In the genomic region with DNA sequence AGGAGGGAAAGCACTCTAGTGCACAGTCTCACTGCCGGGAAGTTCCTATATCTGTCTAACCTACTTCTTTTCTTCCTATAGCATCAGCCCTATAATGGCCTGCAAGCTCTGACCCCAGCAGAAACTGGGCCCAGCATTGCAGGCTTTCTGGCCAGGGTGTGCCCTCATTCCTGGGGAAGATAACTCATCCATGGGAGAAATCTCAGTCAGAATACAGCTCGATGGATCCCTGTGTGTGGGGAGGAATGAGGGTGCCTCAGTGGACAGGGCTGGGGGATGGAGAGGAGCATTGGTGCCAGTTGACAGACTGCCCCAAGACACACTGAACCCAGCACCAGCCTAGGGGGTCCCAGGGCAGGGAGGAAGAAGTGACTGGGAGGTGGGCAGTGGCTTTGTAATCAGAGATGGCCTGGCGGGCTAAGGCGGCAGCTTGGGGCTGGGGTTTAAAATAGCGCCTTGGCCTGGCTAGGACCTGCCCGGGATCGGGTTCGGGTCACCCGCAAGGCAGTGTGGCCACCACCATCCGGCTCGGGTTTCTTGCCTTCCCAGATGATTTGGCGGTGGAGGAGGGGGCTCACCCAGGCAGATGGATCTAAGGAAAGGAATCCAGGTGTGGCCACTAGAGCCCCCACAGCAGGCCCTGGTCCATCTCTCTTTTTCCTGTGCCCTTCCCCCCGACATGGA, we compare ENCODE assay signal across 14 cellular contexts. TPM values are rescaled to one million over a fixed set of nuclear protein-coding genes. Genes with fewer than 3 reads are reported as not detected.
DNase-seq lines count a peak whose midpoint lies in the region; ATAC-seq and TF ChIP-seq lines count a peak whose summit lies in the region.
"Had no signal": no experiment of that assay in that cellular context is flagged by ENCODE, and none has a peak within 500 bp of the region (broad histone marks: within the 10 kb centered on the region; RNA-seq: fewer than 3 reads in every experiment).

No MANE protein-coding gene starts in this region.

- H3K27ac Mint-ChIP-seq in activated naive CD8-positive, alpha-beta T cell treated with anti-CD3 and anti-CD28 coated beads for 36 hours, result no peak overlapping the region
- no peak overlapping the region for H3K27ac Mint-ChIP-seq in activated naive CD8-positive, alpha-beta T cell treated with anti-CD3 and anti-CD28 coated beads, Interleukin-2, amount 50 U/mL, for 24 hours
- H3K27ac Mint-ChIP-seq in nephron progenitor cell (peak overlapping the region; percentile 16), neural progenitor cell (no peak overlapping the region)
- no peak overlapping the region for H3K27ac Mint-ChIP-seq in activated CD4-positive, alpha-beta memory T cell treated with anti-CD3 and anti-CD28 coated beads for 36 hours

- no peaks in the 10 kb centered on the region for H3K79me2 ChIP-seq in neural progenitor cell (ENCODE audit: low read depth)

- H3K4me3 ChIP-seq in body of pancreas, result no peak overlapping the region
- no peak overlapping the region for H3K4me3 ChIP-seq in tibial artery
- no peak overlapping the region for H3K4me3 ChIP-seq in gastroesophageal sphincter
- no peak overlapping the region for H3K4me3 ChIP-seq in neural progenitor cell

- H3K36me3 ChIP-seq in body of pancreas (replicated peaks in 1 of 2; ENCODE audit: insufficient read depth in 1 of 2, low read depth in 2 of 2) (no peaks in the 10 kb centered on the region), tibial artery (no peaks in the 10 kb centered on the region), gastroesophageal sphincter (no peaks in the 10 kb centered on the region), neural progenitor cell (no peaks in the 10 kb centered on the region)

- H3K27me3 Mint-ChIP-seq in activated naive CD8-positive, alpha-beta T cell treated with anti-CD3 and anti-CD28 coated beads for 36 hours, result peaks cover 5% of the 10 kb centered on the region
- H3K27me3 Mint-ChIP-seq in activated naive CD8-positive, alpha-beta T cell treated with anti-CD3 and anti-CD28 coated beads, Interleukin-2, amount 50 U/mL, for 24 hours, result peaks cover 2% of the 10 kb centered on the region
- H3K27me3 Mint-ChIP-seq in nephron progenitor cell (ENCODE audit: low read depth, poor library complexity) (peaks cover 6% of the 10 kb centered on the region), neural progenitor cell (ENCODE audit: insufficient read depth, low read depth) (peaks cover 21% of the 10 kb centered on the region)
- no peaks in the 10 kb centered on the region for H3K27me3 Mint-ChIP-seq in activated CD4-positive, alpha-beta memory T cell treated with anti-CD3 and anti-CD28 coated beads for 36 hours

- H3K27ac ChIP-seq in body of pancreas, result peak overlapping the region in 3 of 4 donors; percentile 91 to 98 (median 97)
- no peak overlapping the region for H3K27ac ChIP-seq in tibial artery
- H3K27ac ChIP-seq in gastroesophageal sphincter, result no peak overlapping the region
- H3K27ac ChIP-seq in neural progenitor cell, result no peak overlapping the region
- H3K27ac ChIP-seq: foreskin keratinocyte had no signal

- peaks cover 30% of the 10 kb centered on the region for H3F3A ChIP-seq in neural progenitor cell (ENCODE audit: low read depth)

- H3K4me1 Mint-ChIP-seq in activated naive CD8-positive, alpha-beta T cell treated with anti-CD3 and anti-CD28 coated beads for 36 hours, result peaks cover 27% of the 10 kb centered on the region
- peaks cover 34% of the 10 kb centered on the region for H3K4me1 Mint-ChIP-seq in activated naive CD8-positive, alpha-beta T cell treated with anti-CD3 and anti-CD28 coated beads, Interleukin-2, amount 50 U/mL, for 24 hours
- peaks cover 96% of the 10 kb centered on the region for H3K4me1 Mint-ChIP-seq in nephron progenitor cell
- H3K4me1 Mint-ChIP-seq in activated CD4-positive, alpha-beta memory T cell treated with anti-CD3 and anti-CD28 coated beads for 36 hours (ENCODE audit: low read depth), result peaks cover 20% of the 10 kb centered on the region
- H3K4me1 Mint-ChIP-seq in neural progenitor cell, result peaks cover 73% of the 10 kb centered on the region

- TF ChIP-seq EP300 in gastroesophageal sphincter (IDR thresholded peaks at IDR 0.05), result no peak

- POLR2A ChIA-PET in activated CD4-positive, alpha-beta memory T cell treated with anti-CD3 and anti-CD28 coated beads for 36 hours (lab: Charles Lee), result no interaction called here

- ATAC-seq in activated naive CD8-positive, alpha-beta T cell treated with anti-CD3 and anti-CD28 coated beads, Interleukin-2, amount 50 U/mL, for 24 hours, result no peak
- ATAC-seq in body of pancreas, result no peak
- no peak for ATAC-seq in gastroesophageal sphincter
- ATAC-seq: foreskin keratinocyte, natural killer cell had no signal

- 88 to 89% methylated on average over 9 to 13 of the region's 13 CpGs for WGBS in body of pancreas, 2 donors
- 56 to 89% methylated on average over 1 of the region's 13 CpGs for WGBS in gastroesophageal sphincter (ENCODE audit: low coverage in 1 of 2), 2 donors

- H3K9me3 ChIP-seq in body of pancreas (no peaks in the 10 kb centered on the region), tibial artery (no peaks in the 10 kb centered on the region), gastroesophageal sphincter (no peaks in the 10 kb centered on the region), neural progenitor cell (ENCODE audit: low read depth) (no peaks in the 10 kb centered on the region)

- DNase-seq in activated naive CD8-positive, alpha-beta T cell treated with anti-CD3 and anti-CD28 coated beads for 36 hours, result no peak
- DNase-seq in activated naive CD8-positive, alpha-beta T cell treated with anti-CD3 and anti-CD28 coated beads, Interleukin-2, amount 50 U/mL, for 24 hours, result no peak
- peak in 2 of 4 donors; percentile 5 to 12 for DNase-seq in body of pancreas
- DNase-seq in nephron progenitor cell, result no peak
- DNase-seq in tibial artery, result peak; percentile 15 to 59
- DNase-seq in activated CD4-positive, alpha-beta memory T cell treated with anti-CD3 and anti-CD28 coated beads for 36 hours, result no peak
- no peak for DNase-seq in neural progenitor cell (ENCODE audit: low spot score)
- DNase-seq: effector memory CD4-positive, alpha-beta T cell; foreskin keratinocyte; natural killer cell; NCI-H1105 treated with DMSO at 0.1 percent for 48 hours; NCI-H526 treated with DMSO at 0.1 percent for 48 hours; SHP77 treated with DMSO at 0.1 percent for 48 hours had no signal

- peaks cover 82% of the 10 kb centered on the region for H4K20me1 ChIP-seq in neural progenitor cell (ENCODE audit: low read depth)

- intact Hi-C loops in body of pancreas (cut with DNase I) (no loop called here), tibial artery (cut with DNase I; ENCODE audit: low total_unique reads) (no loop called here)
- intact Hi-C loops in activated CD4-positive, alpha-beta memory T cell treated with anti-CD3 and anti-CD28 coated beads for 36 hours (cut with micrococcal nuclease), result no loop called here

- peak overlapping the region; percentile 16 for H3K4me3 Mint-ChIP-seq in activated naive CD8-positive, alpha-beta T cell treated with anti-CD3 and anti-CD28 coated beads for 36 hours
- no peak overlapping the region for H3K4me3 Mint-ChIP-seq in activated naive CD8-positive, alpha-beta T cell treated with anti-CD3 and anti-CD28 coated beads, Interleukin-2, amount 50 U/mL, for 24 hours
- H3K4me3 Mint-ChIP-seq in nephron progenitor cell (peak overlapping the region; percentile 33), neural progenitor cell (no peak overlapping the region)
- no peak overlapping the region for H3K4me3 Mint-ChIP-seq in activated CD4-positive, alpha-beta memory T cell treated with anti-CD3 and anti-CD28 coated beads for 36 hours
- H3K4me3 Mint-ChIP-seq: natural killer cell had no signal

- peaks cover 3% of the 10 kb centered on the region for H3K36me3 Mint-ChIP-seq in activated naive CD8-positive, alpha-beta T cell treated with anti-CD3 and anti-CD28 coated beads for 36 hours
- peaks cover 8% of the 10 kb centered on the region for H3K36me3 Mint-ChIP-seq in activated naive CD8-positive, alpha-beta T cell treated with anti-CD3 and anti-CD28 coated beads, Interleukin-2, amount 50 U/mL, for 24 hours (ENCODE audit: low read depth)
- H3K36me3 Mint-ChIP-seq in nephron progenitor cell (ENCODE audit: low read depth) (no peaks in the 10 kb centered on the region), neural progenitor cell (peaks cover 3% of the 10 kb centered on the region)
- no peaks in the 10 kb centered on the region for H3K36me3 Mint-ChIP-seq in activated CD4-positive, alpha-beta memory T cell treated with anti-CD3 and anti-CD28 coated beads for 36 hours
- H3K36me3 Mint-ChIP-seq: natural killer cell had no signal

- H3K4me1 ChIP-seq in body of pancreas (peaks cover 84% of the 10 kb centered on the region), tibial artery (peaks cover 7 to 49% (median 33%) of the 10 kb centered on the region in 4 donors), gastroesophageal sphincter (peaks cover 0 to 40% (median 23%) of the 10 kb centered on the region in 3 donors), neural progenitor cell (peaks cover 55% of the 10 kb centered on the region)
- H3K4me1 ChIP-seq: foreskin keratinocyte had no signal

- CTCF ChIA-PET in activated CD4-positive, alpha-beta memory T cell treated with anti-CD3 and anti-CD28 coated beads for 36 hours (lab: Charles Lee), result interaction anchor here (1.0 kb wide), 1 partner anchor 127 kb away, joined by 3 read pairs; no protein-coding TSS in a partner anchor

- no peaks in the 10 kb centered on the region for H3K9me3 Mint-ChIP-seq in activated naive CD8-positive, alpha-beta T cell treated with anti-CD3 and anti-CD28 coated beads for 36 hours
- no peaks in the 10 kb centered on the region for H3K9me3 Mint-ChIP-seq in activated naive CD8-positive, alpha-beta T cell treated with anti-CD3 and anti-CD28 coated beads, Interleukin-2, amount 50 U/mL, for 24 hours
- H3K9me3 Mint-ChIP-seq in nephron progenitor cell (no peaks in the 10 kb centered on the region), neural progenitor cell (no peaks in the 10 kb centered on the region)
- H3K9me3 Mint-ChIP-seq in activated CD4-positive, alpha-beta memory T cell treated with anti-CD3 and anti-CD28 coated beads for 36 hours, result no peaks in the 10 kb centered on the region
- H3K9me3 Mint-ChIP-seq: natural killer cell had no signal

- H3K27me3 ChIP-seq in body of pancreas (no peaks in the 10 kb centered on the region), tibial artery (no peaks in the 10 kb centered on the region), gastroesophageal sphincter (no peaks in the 10 kb centered on the region), neural progenitor cell (peaks cover 21% of the 10 kb centered on the region)

- TF ChIP-seq POLR2A in body of pancreas (IDR thresholded peaks at IDR 0.05), result no peak
- no peak for TF ChIP-seq POLR2A in gastroesophageal sphincter (IDR thresholded peaks at IDR 0.05)

- no peak overlapping the region for H3K4me2 ChIP-seq in neural progenitor cell

- no peak for TF ChIP-seq CTCF in body of pancreas (IDR thresholded peaks at IDR 0.05)
- TF ChIP-seq CTCF in nephron progenitor cell (IDR thresholded peaks at IDR 0.05), result no peak
- TF ChIP-seq CTCF in tibial artery (IDR thresholded peaks at IDR 0.05), result no peak
- TF ChIP-seq CTCF in gastroesophageal sphincter (IDR thresholded peaks at IDR 0.05), result no peak
- TF ChIP-seq CTCF in neural progenitor cell (IDR thresholded peaks at IDR 0.05), result no peak

- no peak overlapping the region for H3K9ac ChIP-seq in neural progenitor cell

- no peak overlapping the region for H2AFZ ChIP-seq in neural progenitor cell (replicated peaks)

RNA-seq across cellular contexts. Expression of a gene that starts 7.6 kb away (rescaled TPM):
- 1 to 10 TPM; 1.3 to 2.0 TPM for total RNA-seq in activated naive CD8-positive, alpha-beta T cell treated with anti-CD3 and anti-CD28 coated beads for 36 hours
- total RNA-seq in body of pancreas, result 10 to 100 TPM; 86.6 to 87.7 TPM
- total RNA-seq in activated CD4-positive, alpha-beta memory T cell treated with anti-CD3 and anti-CD28 coated beads for 36 hours, result 1 to 10 TPM in 1 of 2 experiments, under 1 TPM in 1; 0.82 to 1.0 TPM
- 10 to 100 TPM; 30.0 to 50.7 (median 35.1) TPM for total RNA-seq in gastroesophageal sphincter
- 17.2 and 25.6 TPM in 2 replicates for total RNA-seq in neural progenitor cell (ENCODE audit: low replicate concordance)

Comparison
In these comparisons a context has a peak if more than half of its experiments do, and no peak if none do; other contexts are left out.
1. H3K4me3 Mint-ChIP-seq: peak in activated naive CD8-positive, alpha-beta T cell treated with anti-CD3 and anti-CD28 coated beads for 36 hours (single experiment) and nephron progenitor cell (single experiment); none in activated naive CD8-positive, alpha-beta T cell treated with anti-CD3 and anti-CD28 coated beads, Interleukin-2, amount 50 U/mL, for 24 hours (single experiment), activated CD4-positive, alpha-beta memory T cell treated with anti-CD3 and anti-CD28 coated beads for 36 hours (single experiment) and neural progenitor cell (single experiment).
2. DNase-seq: peak in tibial artery (2 of 2); none in activated naive CD8-positive, alpha-beta T cell treated with anti-CD3 and anti-CD28 coated beads for 36 hours (single experiment), activated naive CD8-positive, alpha-beta T cell treated with anti-CD3 and anti-CD28 coated beads, Interleukin-2, amount 50 U/mL, for 24 hours (single experiment), nephron progenitor cell (single experiment), activated CD4-positive, alpha-beta memory T cell treated with anti-CD3 and anti-CD28 coated beads for 36 hours (single experiment) and neural progenitor cell (single experiment).
3. H3K27ac ChIP-seq: peak in body of pancreas (3 of 4); none in tibial artery (0 of 2), gastroesophageal sphincter (0 of 4) and neural progenitor cell (single experiment).